ENCODE assay signal across 1 cellular context in genomic region chr6:152371775-152372174, GRCh38.
TF ChIP-seq lines count a peak whose summit lies in the region.

No MANE protein-coding gene starts in this region.

TF ChIP-seq in HepG2, 621 proteins besides CTCF, POLR2A, EP300 and RAD21 (continued from another document):
- TF ChIP-seq IRF9 (CRISPR knock-in tag; IDR thresholded peaks at IDR 0.05; ENCODE audit: borderline replicate concordance) (no peak), PATZ1 (CRISPR knock-in tag; IDR thresholded peaks at IDR 0.05) (no peak), ZKSCAN5 (CRISPR knock-in tag; IDR thresholded peaks at IDR 0.05) (no peak), ATF2 (CRISPR knock-in tag; IDR thresholded peaks at IDR 0.05) (no peak)
